In the genomic region with DNA sequence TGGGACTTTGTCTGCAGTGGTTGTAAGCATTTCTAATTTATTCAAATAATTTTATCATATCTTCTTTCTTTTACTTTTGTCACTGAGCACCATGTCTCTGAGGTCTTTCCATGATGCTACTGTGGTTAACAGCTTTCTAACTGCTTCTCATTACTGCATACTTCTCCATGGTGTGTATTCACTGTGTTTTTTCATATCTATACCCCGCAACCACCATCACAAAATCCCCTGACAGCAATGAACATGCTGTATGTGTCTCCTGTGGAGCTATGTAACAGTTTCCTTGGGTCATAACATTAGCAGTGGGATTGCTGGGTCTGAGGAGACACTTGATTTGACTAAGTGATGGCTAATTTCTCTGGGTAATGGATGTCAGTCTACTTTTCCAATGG, we compare ENCODE assay signal across 25 cellular contexts. TPM values are rescaled to one million over a fixed set of nuclear protein-coding genes. Genes with fewer than 3 reads are reported as not detected.
DNase-seq lines count a peak whose midpoint lies in the region; ATAC-seq lines count a peak whose summit lies in the region.
"Had no signal": no experiment of that assay in that cellular context is flagged by ENCODE, and none has a peak within 500 bp of the region (broad histone marks: within the 10 kb centered on the region; RNA-seq: fewer than 3 reads in every experiment).

No MANE protein-coding gene starts in this region.

- peaks cover 19% of the 10 kb centered on the region for H3K4me1 Mint-ChIP-seq in central memory CD8-positive, alpha-beta T cell

- H3K9me3 Mint-ChIP-seq in activated naive CD4-positive, alpha-beta T cell treated with anti-CD3 and anti-CD28 coated beads, Interleukin-2, amount 50 U/mL, for 72 hours, result peaks cover 0 to 14% of the 10 kb centered on the region in 2 donors
- no peaks in the 10 kb centered on the region for H3K9me3 Mint-ChIP-seq in central memory CD8-positive, alpha-beta T cell
- H3K9me3 Mint-ChIP-seq: activated CD4-positive, alpha-beta T cell treated with anti-CD3 and anti-CD28 coated beads, Interleukin-2, amount 10 ng/mL, durations not matched to agents 24 days and 14 days; dendritic cell treated with granulocyte-macrophage colony-stimulating factor and Interleukin-4, amounts not matched to agents 40 ng/mL and 50 ng/mL, for 4 days; stimulated activated memory B cell treated with anti-CD40 and anti-IgM and Interleukin-4, amounts not matched to agents 10 μg/mL and 1 μg/mL and 100 μg/mL, for 72 hours had no signal

- ATAC-seq in activated naive CD4-positive, alpha-beta T cell treated with anti-CD3 and anti-CD28 coated beads, Interleukin-2, amount 50 U/mL, for 72 hours, result peak; percentile 70 to 96
- ATAC-seq in HG02610 (IDR thresholded peaks at IDR 0.05; ENCODE audit: unreplicated experiment) (peak; percentile 88), HG03469 (IDR thresholded peaks at IDR 0.05; ENCODE audit: unreplicated experiment) (no peak)
- ATAC-seq in central memory CD8-positive, alpha-beta T cell (replicated peaks; ENCODE audit: extremely low read depth, poor library complexity, severe bottlenecking), result peak; percentile 97
- ATAC-seq: gastroesophageal sphincter; HepG2; Panc1; stimulated activated memory B cell treated with anti-CD40 and anti-IgM and Interleukin-4, amounts not matched to agents 10 μg/mL and 1 μg/mL and 100 μg/mL, for 72 hours had no signal

- peaks cover 0 to 22% of the 10 kb centered on the region in 2 donors for H3K36me3 Mint-ChIP-seq in activated naive CD4-positive, alpha-beta T cell treated with anti-CD3 and anti-CD28 coated beads, Interleukin-2, amount 50 U/mL, for 72 hours
- H3K36me3 Mint-ChIP-seq in central memory CD8-positive, alpha-beta T cell (ENCODE audit: insufficient read depth), result peaks cover 2% of the 10 kb centered on the region
- H3K36me3 Mint-ChIP-seq: stimulated activated memory B cell treated with anti-CD40 and anti-IgM and Interleukin-4, amounts not matched to agents 10 μg/mL and 1 μg/mL and 100 μg/mL, for 72 hours had no signal

- H3K4me3 Mint-ChIP-seq in central memory CD8-positive, alpha-beta T cell, result no peak overlapping the region
- H3K4me3 Mint-ChIP-seq: activated CD4-positive, alpha-beta T cell treated with anti-CD3 and anti-CD28 coated beads, Interleukin-2, amount 10 ng/mL, durations not matched to agents 24 days and 14 days; dendritic cell treated with granulocyte-macrophage colony-stimulating factor and Interleukin-4, amounts not matched to agents 40 ng/mL and 50 ng/mL, for 4 days; naive B cell; stimulated activated memory B cell treated with anti-CD40 and anti-IgM and Interleukin-4, amounts not matched to agents 10 μg/mL and 1 μg/mL and 100 μg/mL, for 72 hours had no signal

- H3K27ac Mint-ChIP-seq in activated naive CD4-positive, alpha-beta T cell treated with anti-CD3 and anti-CD28 coated beads, Interleukin-2, amount 50 U/mL, for 72 hours, result no peak overlapping the region
- H3K27ac Mint-ChIP-seq in central memory CD8-positive, alpha-beta T cell (ENCODE audit: low read depth), result peak overlapping the region; percentile 47
- H3K27ac Mint-ChIP-seq: activated CD4-positive, alpha-beta T cell treated with anti-CD3 and anti-CD28 coated beads, Interleukin-2, amount 10 ng/mL, durations not matched to agents 24 days and 14 days; dendritic cell treated with granulocyte-macrophage colony-stimulating factor and Interleukin-4, amounts not matched to agents 40 ng/mL and 50 ng/mL, for 4 days; naive B cell; stimulated activated memory B cell treated with anti-CD40 and anti-IgM and Interleukin-4, amounts not matched to agents 10 μg/mL and 1 μg/mL and 100 μg/mL, for 72 hours had no signal

- no peak for DNase-seq in activated naive CD4-positive, alpha-beta T cell treated with anti-CD3 and anti-CD28 coated beads, Interleukin-2, amount 50 U/mL, for 72 hours (ENCODE audit: low spot score in 2 of 2)
- no peak for DNase-seq in activated naive CD4-positive, alpha-beta T cell (lab: John Stamatoyannopoulos, UW)
- peak in 1 of 2 donors; percentile 14 for DNase-seq in central memory CD8-positive, alpha-beta T cell (ENCODE audit: low spot score in 2 of 2)
- DNase-seq in GM19240 (ENCODE audit: insufficient read length, low spot score), result no peak
- DNase-seq in NCI-H526 treated with DMSO at 0.1 percent for 48 hours (lab: John Stamatoyannopoulos, UW), result no peak
- no peak for DNase-seq in retina
- DNase-seq: activated CD4-positive, alpha-beta T cell treated with anti-CD3 and anti-CD28 coated beads, Interleukin-2, amount 10 ng/mL, durations not matched to agents 24 days and 14 days; anterior cingulate cortex; hypothalamus; Kasumi-1; left ventricle myocardium inferior; MV-4-11; naive B cell; NCI-H146; NCI-H2171 treated with DMSO at 0.1 percent for 48 hours; NCI-H524 treated with DMSO at 0.1 percent for 48 hours; SJCRH30; stimulated activated CD4-positive, alpha-beta T cell treated with anti-CD3 and anti-CD28 coated beads, Interleukin-2, amount 100 ng/mL, for 48 hours had no signal

- H3K27me3 Mint-ChIP-seq in central memory CD8-positive, alpha-beta T cell, result no peaks in the 10 kb centered on the region
- H3K27me3 Mint-ChIP-seq: stimulated activated memory B cell treated with anti-CD40 and anti-IgM and Interleukin-4, amounts not matched to agents 10 μg/mL and 1 μg/mL and 100 μg/mL, for 72 hours had no signal

RNA-seq across cellular contexts. Expression of gene CHST11, which starts 29.2 kb away (rescaled TPM):
- total RNA-seq in activated naive CD4-positive, alpha-beta T cell treated with anti-CD3 and anti-CD28 coated beads, Interleukin-2, amount 50 U/mL, for 72 hours, result 10 to 100 TPM; 20.0 to 40.0 TPM
- total RNA-seq: HepG2 had no signal
